ENCODE assay signal across 10 cellular contexts in genomic region chr9:33350310-33350709, GRCh38. TPM values are rescaled to one million over a fixed set of nuclear protein-coding genes. Genes with fewer than 3 reads are reported as not detected.
DNase-seq lines count a peak whose midpoint lies in the region; ATAC-seq and TF ChIP-seq lines count a peak whose summit lies in the region.
"Had no signal": no experiment of that assay in that cellular context is flagged by ENCODE, and none has a peak within 500 bp of the region (broad histone marks: within the 10 kb centered on the region; RNA-seq: fewer than 3 reads in every experiment).

No MANE protein-coding gene starts in this region.

- H3K27me3 ChIP-seq in thoracic aorta (replicated peaks; ENCODE audit: insufficient read depth) = no peaks in the 10 kb centered on the region
- no peaks in the 10 kb centered on the region for H3K27me3 ChIP-seq in Peyer's patch

- H3K4me1 Mint-ChIP-seq in HFFc6 (ENCODE audit: low read depth) = peaks cover 25% of the 10 kb centered on the region

- H3K9me3 Mint-ChIP-seq in HFFc6 = no peaks in the 10 kb centered on the region
- H3K9me3 Mint-ChIP-seq: activated naive CD4-positive, alpha-beta T cell treated with anti-CD3 and anti-CD28 coated beads, Interleukin-2, amount 50 U/mL, for 24 hours had no signal

- H3K9me3 ChIP-seq in thoracic aorta = no peaks in the 10 kb centered on the region
- no peaks in the 10 kb centered on the region for H3K9me3 ChIP-seq in Peyer's patch

- DNase-seq in HFFc6 (peak; percentile 89), astrocyte of the spinal cord (ENCODE audit: low read depth, low spot score) (peak; percentile 81), iris pigment epithelial cell (ENCODE audit: low read depth) (peak; percentile 94), thoracic aorta (ENCODE audit: low spot score) (no peak), HEK293T (ENCODE audit: extremely low spot score) (no peak), Peyer's patch (no peak)
- no peak for DNase-seq in stimulated activated CD4-positive, alpha-beta T cell treated with anti-CD3 and anti-CD28 coated beads, Interleukin-12 subunit alpha, Interleukin-12 subunit beta, amount 100 ng/mL, for 4 hours
- DNase-seq: stimulated activated CD4-positive, alpha-beta T cell treated with anti-CD3 and anti-CD28 coated beads, Interleukin-1b, Interleukin-23, amount 100 ng/mL, for 48 hours; T-helper 1 cell had no signal

- H3K4me3 ChIP-seq in astrocyte of the spinal cord (ENCODE audit: low read depth, low read length) = no peak overlapping the region
- H3K4me3 ChIP-seq in thoracic aorta = no peak overlapping the region
- H3K4me3 ChIP-seq in Peyer's patch = no peak overlapping the region

- H3K36me3 Mint-ChIP-seq in HFFc6 (ENCODE audit: low read depth) = peaks cover 39% of the 10 kb centered on the region

- peak overlapping the region; percentile 64 for H3K27ac Mint-ChIP-seq in HFFc6
- H3K27ac Mint-ChIP-seq: activated naive CD4-positive, alpha-beta T cell treated with anti-CD3 and anti-CD28 coated beads, Interleukin-2, amount 50 U/mL, for 24 hours had no signal

- in situ Hi-C loops in astrocyte of the spinal cord (cut with HindIII; ENCODE audit: low sequenced_read_pairs) = no loop called here

- H3K27me3 Mint-ChIP-seq in HFFc6 (ENCODE audit: insufficient read depth) = peaks cover 1% of the 10 kb centered on the region; the same call in 1 of the 2 replicates
- H3K27me3 Mint-ChIP-seq: activated naive CD4-positive, alpha-beta T cell treated with anti-CD3 and anti-CD28 coated beads, Interleukin-2, amount 50 U/mL, for 24 hours had no signal

- CTCF ChIA-PET in HEK293T (lab: Yijun Ruan, JAX) = no interaction called here

- H3K27ac ChIP-seq in thoracic aorta (peak overlapping the region; percentile 71 to 87), Peyer's patch (peak overlapping the region in 2 of 4 donors; percentile 11 to 69)

- peak; percentile 72 for ATAC-seq in thoracic aorta (ENCODE audit: insufficient number of reproducible peaks, low FRiP score, low read depth)

- H3K4me1 ChIP-seq in thoracic aorta (ENCODE audit: control insufficient read depth in 1 of 2, low read depth in 2 of 2) (peaks cover 5 to 17% of the 10 kb centered on the region in 2 donors), Peyer's patch (no peaks in the 10 kb centered on the region)

- H3K36me3 ChIP-seq in thoracic aorta = peaks cover 20% of the 10 kb centered on the region
- peaks cover 0 to 50% (median 0%) of the 10 kb centered on the region in 3 donors for H3K36me3 ChIP-seq in Peyer's patch

- POLR2A ChIA-PET in HEK293T (lab: Yijun Ruan, JAX) = no interaction called here

- H3K4me3 Mint-ChIP-seq in HFFc6 = no peak overlapping the region
- H3K4me3 Mint-ChIP-seq: activated naive CD4-positive, alpha-beta T cell treated with anti-CD3 and anti-CD28 coated beads, Interleukin-2, amount 50 U/mL, for 24 hours had no signal

- TF ChIP-seq CTCF in HFFc6 (IDR thresholded peaks at IDR 0.05) (no peak), astrocyte of the spinal cord (IDR thresholded peaks at IDR 0.05; ENCODE audit: low read depth, low read length) (no peak), thoracic aorta (IDR thresholded peaks at IDR 0.05) (no peak), Peyer's patch (IDR thresholded peaks at IDR 0.05) (no peak)

- TF ChIP-seq POLR2A in Peyer's patch (IDR thresholded peaks at IDR 0.05) = no peak

TF ChIP-seq in HEK293T, 16 proteins besides CTCF, POLR2A, EP300 and RAD21:
- TF ChIP-seq L3MBTL2 (conservative IDR thresholded peaks at IDR 0.05) (no peak), CTBP1 (IDR thresholded peaks at IDR 0.05; ENCODE audit: borderline replicate concordance) (no peak), SUZ12 (IDR thresholded peaks at IDR 0.05) (no peak), FOXA1 (IDR thresholded peaks at IDR 0.05) (no peak), TARDBP (IDR thresholded peaks at IDR 0.05) (no peak), HDGF (IDR thresholded peaks at IDR 0.05; ENCODE audit: borderline replicate concordance) (no peak), FOXK2 (IDR thresholded peaks at IDR 0.05) (no peak), ZNF384 (IDR thresholded peaks at IDR 0.05) (no peak), NFRKB (IDR thresholded peaks at IDR 0.05) (no peak), LEF1 (IDR thresholded peaks at IDR 0.05; ENCODE audit: borderline replicate concordance) (no peak), PKNOX1 (IDR thresholded peaks at IDR 0.05) (no peak), FOXM1 (IDR thresholded peaks at IDR 0.05; ENCODE audit: borderline replicate concordance) (no peak), ELF4 (IDR thresholded peaks at IDR 0.05) (no peak), BHLHE40 (IDR thresholded peaks at IDR 0.05; ENCODE audit: borderline replicate concordance) (no peak), SP1 (IDR thresholded peaks at IDR 0.05) (no peak), ARNT (IDR thresholded peaks at IDR 0.05) (no peak)
TF ChIP-seq in HEK293T: peak in this region for 0.

RNA-seq across cellular contexts. Expression of gene AQP7, which starts 52.1 kb away (rescaled TPM):
- not detected for total RNA-seq in HFFc6 (2021; fragmentation: NEBNext Ultra II Directional; extraction: Animal tissue kit (Norgen Biotek cat#: 25700))
- 1 to 10 TPM; 1.8 to 1.9 TPM for total RNA-seq in thoracic aorta
- 100 to 1,000 TPM in 1 of 4 donors, 10 to 100 TPM in 2, 1 to 10 TPM in 1; 5.0 to 119 (median 79.2) TPM for total RNA-seq in Peyer's patch

RNA-seq across cellular contexts. Expression of gene NFX1, which starts 60.0 kb away (rescaled TPM):
- total RNA-seq in HFFc6 (2021; fragmentation: NEBNext Ultra II Directional; extraction: Animal tissue kit (Norgen Biotek cat#: 25700)) = 10 to 100 TPM; 25.7 to 28.0 (median 27.8) TPM
- 10 to 100 TPM; 22.5 to 39.7 TPM for total RNA-seq in thoracic aorta
- 100 to 1,000 TPM in 1 of 4 donors, 10 to 100 TPM in 3; 35.2 to 101 (median 59.6) TPM for total RNA-seq in Peyer's patch

Comparison
In these comparisons a context has a peak if more than half of its experiments do, and no peak if none do; other contexts are left out.
1. DNase-seq: peak in HFFc6 (single experiment), astrocyte of the spinal cord (single experiment) and iris pigment epithelial cell (single experiment); none in thoracic aorta (single experiment), HEK293T (single experiment), stimulated activated CD4-positive, alpha-beta T cell treated with anti-CD3 and anti-CD28 coated beads, Interleukin-12 subunit alpha, Interleukin-12 subunit beta, amount 100 ng/mL, for 4 hours (single experiment) and Peyer's patch (0 of 3).